ENCODE assay signal across 8 cellular contexts in genomic region chr21:34693192-34693810, GRCh38. TPM values are rescaled to one million over a fixed set of nuclear protein-coding genes. Genes with fewer than 3 reads are reported as not detected.
DNase-seq lines count a peak whose midpoint lies in the region; ATAC-seq and TF ChIP-seq lines count a peak whose summit lies in the region.

No MANE protein-coding gene starts in this region.

- peak; percentile 66 to 86 (median 78) for ATAC-seq in right lobe of liver

- no peak overlapping the region; a peak in 1 of 4 replicates for H3K4me3 ChIP-seq in SK-N-SH (ENCODE audit: low read depth in 2 of 2, low read length in 1 of 2)
- no peak overlapping the region for H3K4me3 ChIP-seq in right lobe of liver
- no peak overlapping the region for H3K4me3 ChIP-seq in stomach

- no peaks in the 10 kb centered on the region for H4K20me1 ChIP-seq in SK-N-SH (ENCODE audit: insufficient read depth)

- H3K27ac ChIP-seq in SK-N-SH (ENCODE audit: low read depth in 2 of 2, low read length in 1 of 2), result no peak overlapping the region
- H3K27ac ChIP-seq in right lobe of liver, result no peak overlapping the region
- peak overlapping the region; percentile 74 to 90 (median 81) for H3K27ac ChIP-seq in stomach

- peaks cover 4% of the 10 kb centered on the region for H3K4me1 Mint-ChIP-seq in activated T-cell treated with anti-CD3 and anti-CD28 coated beads, Interleukin-2, amount 50 U/mL, for 24 hours (ENCODE audit: low read depth)

- H3K36me3 ChIP-seq in SK-N-SH (replicated peaks in 1 of 2; ENCODE audit: control insufficient read depth in 1 of 2, insufficient read depth in 2 of 2, low read length in 1 of 2), result no peaks in the 10 kb centered on the region
- H3K36me3 ChIP-seq in right lobe of liver, result no peaks in the 10 kb centered on the region
- H3K36me3 ChIP-seq in stomach, result no peaks in the 10 kb centered on the region

- TF ChIP-seq POLR2A in right lobe of liver (IDR thresholded peaks at IDR 0.05), result no peak
- no peak for TF ChIP-seq POLR2A in stomach (IDR thresholded peaks at IDR 0.05)

- no peak overlapping the region for H3K4me3 Mint-ChIP-seq in activated T-cell treated with anti-CD3 and anti-CD28 coated beads, Interleukin-2, amount 50 U/mL, for 24 hours

- POLR2A ChIA-PET in SK-N-SH (lab: Yijun Ruan, JAX), result no interaction called here

- intact Hi-C loops in right lobe of liver (cut with DNase I) (no loop called here), stomach (cut with DNase I; ENCODE audit: low total_unique reads) (no loop called here)

- TF ChIP-seq RAD21 in SK-N-SH (IDR thresholded peaks at IDR 0.05; ENCODE audit: low read length), result peak; percentile 80

- no peaks in the 10 kb centered on the region for H3K9me3 ChIP-seq in SK-N-SH
- H3K9me3 ChIP-seq in right lobe of liver, result no peaks in the 10 kb centered on the region
- H3K9me3 ChIP-seq in stomach, result no peaks in the 10 kb centered on the region

- peak; percentile 87 for TF ChIP-seq CTCF in SK-N-SH (IDR thresholded peaks at IDR 0.05)
- peak; percentile 76 to 90 (median 84) for TF ChIP-seq CTCF in right lobe of liver (IDR thresholded peaks at IDR 0.05)
- TF ChIP-seq CTCF in stomach (IDR thresholded peaks at IDR 0.05), result peak in 5 of 7 experiments; percentile 46 to 93 (median 82)

- DNase-seq in activated T-cell treated with anti-CD3 and anti-CD28 coated beads for 4 hours (peak; percentile 35), NAMALWA (ENCODE audit: low spot score) (peak; percentile 71), SK-N-SH (peak; percentile 63), cerebellar cortex (ENCODE audit: low spot score) (peak; percentile 55), right lobe of liver (peak in 1 of 3 donors; percentile 56), stomach (peak; percentile 57), OCI-M2 (lab: John Stamatoyannopoulos, UW; ENCODE audit: unreplicated experiment) (no peak)
- no peak for DNase-seq in activated T-cell treated with anti-CD3 and anti-CD28 coated beads, Interleukin-2, amount 50 U/mL, for 24 hours

- TF ChIP-seq EP300 in SK-N-SH (IDR thresholded peaks at IDR 0.05; ENCODE audit: borderline replicate concordance in 1 of 2, low read depth in 1 of 2, low read length in 1 of 2), result no peak
- no peak for TF ChIP-seq EP300 in stomach (IDR thresholded peaks at IDR 0.05)

- H3K79me2 ChIP-seq in SK-N-SH (ENCODE audit: insufficient read depth), result no peaks in the 10 kb centered on the region

- CTCF ChIA-PET in SK-N-SH (lab: Yijun Ruan, JAX), result interaction anchor here (0.6 to 11.1 kb wide), 49 partner anchors 8 to 1650 kb away, joined by 3 to 89 read pairs (median 3); no protein-coding TSS in a partner anchor

- WGBS in SK-N-SH (ENCODE audit: low lambda C conversion rate), result 43% methylated on average over 6 of the region's 6 CpGs
- WGBS in right lobe of liver (ENCODE audit: insufficient coverage, low coverage, low lambda C conversion rate, missing lambda C conversion rate), result 48% methylated on average over 6 of the region's 6 CpGs
- WGBS in stomach, 5 donors, result 48 to 56% (median 51%) methylated on average over 6 of the region's 6 CpGs

- H3K9ac ChIP-seq in SK-N-SH, result no peak overlapping the region

- H2AFZ ChIP-seq in SK-N-SH (ENCODE audit: low read depth), result no peak overlapping the region

- H3K27me3 ChIP-seq in SK-N-SH (ENCODE audit: insufficient read depth) (peaks cover 38% of the 10 kb centered on the region; the same call in 1 of the 2 replicates), right lobe of liver (peaks cover 0 to 7% of the 10 kb centered on the region in 2 donors), stomach (peaks cover 0 to 11% (median 0%) of the 10 kb centered on the region in 3 donors)

- peaks cover 5% of the 10 kb centered on the region for H3K9me3 Mint-ChIP-seq in activated T-cell treated with anti-CD3 and anti-CD28 coated beads, Interleukin-2, amount 50 U/mL, for 24 hours

- no peaks in the 10 kb centered on the region; a peak in 1 of 4 replicates for H3K4me1 ChIP-seq in SK-N-SH (ENCODE audit: control insufficient read depth in 1 of 2, insufficient read depth in 2 of 2, low read depth in 1 of 2, low read length in 1 of 2)
- H3K4me1 ChIP-seq in right lobe of liver, result peaks cover 0 to 3% (median 0%) of the 10 kb centered on the region in 4 donors
- peaks cover 21 to 52% (median 30%) of the 10 kb centered on the region in 4 donors for H3K4me1 ChIP-seq in stomach

- no peaks in the 10 kb centered on the region for H3K9me2 ChIP-seq in SK-N-SH

- no peak overlapping the region for H3K4me2 ChIP-seq in SK-N-SH

- peaks cover 39% of the 10 kb centered on the region for H3K27me3 Mint-ChIP-seq in activated T-cell treated with anti-CD3 and anti-CD28 coated beads, Interleukin-2, amount 50 U/mL, for 24 hours

- no peaks in the 10 kb centered on the region for H3F3A ChIP-seq in SK-N-SH (replicated peaks; ENCODE audit: insufficient read depth)

- H3K27ac Mint-ChIP-seq in activated T-cell treated with anti-CD3 and anti-CD28 coated beads, Interleukin-2, amount 50 U/mL, for 24 hours, result no peak overlapping the region

- H3K36me3 Mint-ChIP-seq in activated T-cell treated with anti-CD3 and anti-CD28 coated beads, Interleukin-2, amount 50 U/mL, for 24 hours (ENCODE audit: low read depth), result no peaks in the 10 kb centered on the region

TF ChIP-seq in SK-N-SH, 30 proteins besides CTCF, POLR2A, EP300 and RAD21:
- TF ChIP-seq FOXM1 (IDR thresholded peaks at IDR 0.05; ENCODE audit: low read depth) (no peak), PBX3 (IDR thresholded peaks at IDR 0.05) (no peak), CHD2 (IDR thresholded peaks at IDR 0.05; ENCODE audit: low read length, partially characterized antibody) (no peak), ZBTB33 (IDR thresholded peaks at IDR 0.05; ENCODE audit: borderline replicate concordance, low read depth) (no peak), GATA2 (CRISPR knock-in tag; IDR thresholded peaks at IDR 0.05) (no peak), SMC3 (IDR thresholded peaks at IDR 0.05; ENCODE audit: low read depth, low read length) (peak; percentile 55)

RNA-seq across cellular contexts. Expression of gene CLIC6, which starts 24.5 kb away (rescaled TPM):
- polyA plus RNA-seq in SK-N-SH (2012; rRNA removed) (0.03 and 0.08 TPM in 2 replicates), stomach (100 to 1,000 TPM in 1 of 3 donors, 10 to 100 TPM in 2; 42.0 to 103 (median 65.2) TPM)
- 0.09 and 0.10 TPM in 2 replicates for polyA plus RNA-seq in SK-N-SH (2012; cell fraction: cytosol; rRNA removed)
- polyA plus RNA-seq in SK-N-SH (2012; cell fraction: nucleus; rRNA removed), result 0.02 and 0.06 TPM in 2 replicates
- total RNA-seq in right lobe of liver (under 1 TPM; 0.25 to 0.63 (median 0.43) TPM), stomach (10 to 100 TPM in 4 of 5 donors, 1 to 10 TPM in 1; 3.8 to 84.9 (median 64.3) TPM)

Comparison
In these comparisons a context has a peak if more than half of its experiments do, and no peak if none do; other contexts are left out.
1. DNase-seq: peak in activated T-cell treated with anti-CD3 and anti-CD28 coated beads for 4 hours (single experiment), NAMALWA (single experiment), SK-N-SH (single experiment), cerebellar cortex (single experiment) and stomach (single experiment); none in activated T-cell treated with anti-CD3 and anti-CD28 coated beads, Interleukin-2, amount 50 U/mL, for 24 hours (single experiment) and OCI-M2 (single experiment).
2. H3K27ac ChIP-seq: peak in stomach (5 of 5); none in SK-N-SH (0 of 2) and right lobe of liver (0 of 3).
3. Peak in every context shown above with its lines, with median percentiles within 50 percentile points of each other: CTCF ChIP-seq.